2 cellular contexts compared by ENCODE assay signal in genomic region chr10:43377393-43377883, GRCh38.
A peak's percentile ranks its signal among the peaks of the same experiment; 100 is the strongest.
TF ChIP-seq lines count a peak whose summit lies in the region.

No MANE protein-coding gene starts in this region.

TF ChIP-seq in HCT116, 20 proteins besides CTCF, POLR2A, EP300 and RAD21 (continued from another document):
- TF ChIP-seq MAX (IDR thresholded peaks at IDR 0.05) = peak; percentile 28; the same call in 1 of the 2 replicates

TF ChIP-seq in WTC11, 78 proteins besides CTCF, POLR2A, EP300 and RAD21 (continued from another document):
- TF ChIP-seq ARID4B (CRISPR knock-in tag; IDR thresholded peaks at IDR 0.05; ENCODE audit: borderline replicate concordance) (no peak), CDX4 (CRISPR knock-in tag; IDR thresholded peaks at IDR 0.05; ENCODE audit: borderline replicate concordance) (no peak), ZNF317 (CRISPR knock-in tag; IDR thresholded peaks at IDR 0.05; ENCODE audit: borderline replicate concordance, low read depth) (no peak), ZNF423 (CRISPR knock-in tag; IDR thresholded peaks at IDR 0.05) (no peak)
